8 cellular contexts compared by ENCODE assay signal in the genomic region with DNA sequence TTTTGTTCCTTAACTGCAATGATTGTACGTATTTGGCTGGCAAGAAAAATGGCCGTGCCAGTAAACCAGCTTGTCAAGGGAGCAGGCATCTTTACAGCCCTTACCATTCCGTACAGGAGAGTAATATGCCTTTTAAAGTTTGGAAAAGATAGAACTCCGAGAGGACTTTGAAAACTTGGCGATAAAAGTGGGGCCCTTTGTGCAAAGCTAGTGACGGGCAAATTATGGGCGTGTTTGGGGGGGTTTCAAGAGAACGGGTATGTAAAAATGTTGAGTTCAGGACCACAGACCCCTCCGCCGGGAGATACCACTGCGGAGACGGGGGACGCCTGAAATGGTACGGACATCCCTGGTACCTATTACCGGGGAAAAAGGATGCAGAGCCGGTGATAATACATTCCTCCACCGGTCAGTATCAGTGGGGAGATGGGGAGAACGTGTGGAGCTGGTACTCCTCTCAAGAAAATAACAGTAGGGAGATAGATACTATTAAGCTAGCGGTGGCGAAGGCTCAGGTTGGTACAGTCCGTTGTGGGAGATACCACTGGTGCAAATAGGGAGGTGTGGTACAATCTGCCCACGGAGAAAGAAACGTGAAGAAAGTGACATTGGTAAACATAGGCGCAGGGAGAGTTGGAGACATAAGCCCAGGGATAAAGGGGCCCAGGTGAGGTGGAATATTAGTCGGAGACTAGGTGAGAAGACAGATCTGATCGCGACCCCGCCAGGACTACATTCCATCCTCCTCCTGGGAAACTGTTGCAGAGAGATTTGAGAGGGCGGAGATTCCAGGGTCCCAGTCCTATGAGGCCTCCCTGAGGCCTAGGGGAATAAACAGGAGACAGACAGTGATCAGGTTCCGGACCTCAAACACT. TPM values are rescaled to one million over a fixed set of nuclear protein-coding genes. Genes with fewer than 3 reads are reported as not detected.
DNase-seq lines count a peak whose midpoint lies in the region; ATAC-seq and TF ChIP-seq lines count a peak whose summit lies in the region.

No MANE protein-coding gene starts in this region.

- H3K27me3 ChIP-seq in transverse colon: no peaks in the 10 kb centered on the region

- H3K4me1 Mint-ChIP-seq in T-cell: peaks cover 6 to 17% (median 13%) of the 10 kb centered on the region in 3 donors

- no peaks in the 10 kb centered on the region for H3K9me3 Mint-ChIP-seq in T-cell

- peak; percentile 59 for ATAC-seq in GM21576 (IDR thresholded peaks at IDR 0.05; ENCODE audit: unreplicated experiment)
- peak; percentile 61 to 72 (median 66) for ATAC-seq in T-cell (replicated peaks in 1 of 4)
- ATAC-seq in left cardiac atrium: peak; percentile 87 to 92

- no peaks in the 10 kb centered on the region for H3K9me3 ChIP-seq in transverse colon

- TF ChIP-seq CTCF in transverse colon (IDR thresholded peaks at IDR 0.05): no peak

- intact Hi-C loops in left cardiac atrium (cut with DNase I): loop anchor here (10.0 kb wide), 2 partner anchors 166 to 366 kb away; partner anchors contain the start of genes ELK1 (in 1 of the 2) and UXT (in 1 of the 2)
- intact Hi-C loops in transverse colon (cut with DNase I; ENCODE audit: low total_unique reads): no loop called here

- H3K27me3 Mint-ChIP-seq in T-cell: no peaks in the 10 kb centered on the region

- no peak for TF ChIP-seq POLR2A in transverse colon (IDR thresholded peaks at IDR 0.05)

- TF ChIP-seq EP300 in transverse colon (IDR thresholded peaks at IDR 0.05; ENCODE audit: low read depth): no peak

- H3K36me3 Mint-ChIP-seq in T-cell: no peaks in the 10 kb centered on the region

- H3K4me3 Mint-ChIP-seq in T-cell: peak overlapping the region; percentile 81 to 94 (median 83)

- peak overlapping the region; percentile 95 to 98 for H3K27ac Mint-ChIP-seq in T-cell

- peak overlapping the region; percentile 31 to 52 (median 40) for H3K4me3 ChIP-seq in transverse colon

- peak; percentile 69 for DNase-seq in CD1c-positive myeloid dendritic cell (ENCODE audit: extremely low spot score)
- peak; percentile 66 to 98 (median 97) for DNase-seq in NCI-H1417 (lab: John Stamatoyannopoulos, UW)
- DNase-seq in T-cell: peak; percentile 55 to 84 (median 74)
- peak in 52 of 56 donors; percentile 4 to 85 (median 54) for DNase-seq in amygdala (lab: John Stamatoyannopoulos, UW)
- DNase-seq in left cardiac atrium: peak; percentile 84
- peak; percentile 77 for DNase-seq in pons (ENCODE audit: low spot score)
- peak; percentile 81 for DNase-seq in transverse colon

- peak overlapping the region; percentile 72 to 86 (median 82) for H3K27ac ChIP-seq in transverse colon

- in situ Hi-C loops in transverse colon (cut with MboI; ENCODE audit: low pct_ligation_motif_present in 1 of 4, low pct_unique_long_range_greater_than_20kb in 1 of 4, low sequenced_read_pairs in 3 of 4): loop anchor here in 2 of 4 donors (10.0 kb wide), 2 partner anchors 166 to 186 kb away; partner anchors contain the start of gene ZNF81 (in 1 of the 2)

- H3K4me1 ChIP-seq in transverse colon: peaks cover 0 to 3% (median 0%) of the 10 kb centered on the region in 4 donors

- no peaks in the 10 kb centered on the region for H3K36me3 ChIP-seq in transverse colon

- POLR2A ChIA-PET in T-cell (lab: Charles Lee): no interaction called here

- CTCF ChIA-PET in T-cell (lab: Charles Lee): interaction anchor here in 1 of 2 donors (0.7 kb wide), 1 partner anchor 193 kb away, joined by 3 read pairs; no protein-coding TSS in a partner anchor

- WGBS in transverse colon (ENCODE audit: low coverage in 1 of 2), 2 donors: 0 to 37% methylated on average over 3 to 30 of the region's 30 CpGs

RNA-seq across cellular contexts. Expression of gene SPACA5, which starts 14.5 kb away (rescaled TPM):
- not detected for total RNA-seq in T-cell
- not detected for total RNA-seq in left cardiac atrium
- total RNA-seq in transverse colon: not detected

RNA-seq across cellular contexts. Expression of gene ZNF182, which starts 17.5 kb away (rescaled TPM):
- total RNA-seq in T-cell (10 to 100 TPM in 3 of 5 donors, 1 to 10 TPM in 2; 7.7 to 13.0 (median 11.4) TPM), left cardiac atrium (1 to 10 TPM; 2.7 to 2.9 TPM), transverse colon (1 to 10 TPM; 3.7 to 6.8 (median 4.8) TPM)

RNA-seq across cellular contexts. Expression of gene ZNF630, which starts 50.2 kb away (rescaled TPM):
- total RNA-seq in T-cell: 1 to 10 TPM; 2.1 to 3.3 (median 2.7) TPM
- 1 to 10 TPM; 1.7 to 2.8 TPM for total RNA-seq in left cardiac atrium
- 10 to 100 TPM in 2 of 4 donors, 1 to 10 TPM in 2; 4.6 to 29.9 (median 14.1) TPM for total RNA-seq in transverse colon

Comparison
In these comparisons a context has a peak if more than half of its experiments do, and no peak if none do; other contexts are left out.
1. Peak in every context shown above with its lines: DNase-seq, ATAC-seq, H3K4me3 ChIP-seq and H3K27ac ChIP-seq.